Comparison of ENCODE assay signal across 16 cellular contexts in genomic region chr2:148751907-148752306, GRCh38.
A peak's percentile ranks its signal among the peaks of the same experiment; 100 is the strongest.
DNase-seq lines count a peak whose midpoint lies in the region; ATAC-seq, FAIRE-seq and TF ChIP-seq lines count a peak whose summit lies in the region.
"Had no signal": no experiment of that assay in that cellular context is flagged by ENCODE, and none has a peak within 500 bp of the region (broad histone marks: within the 10 kb centered on the region; RNA-seq: fewer than 3 reads in every experiment).

No MANE protein-coding gene starts in this region.

- no peaks in the 10 kb centered on the region for H3K27me3 ChIP-seq in left lung

- no peak for TF ChIP-seq CTCF in WTC11 (IDR thresholded peaks at IDR 0.05)
- no peak for TF ChIP-seq CTCF in left lung (IDR thresholded peaks at IDR 0.05)
- no peak for TF ChIP-seq CTCF in GM20000 (IDR thresholded peaks at IDR 0.05; ENCODE audit: extremely low read depth, missing control alignments)

- POLR2A ChIA-PET in WTC11 (lab: Charles Lee), result no interaction called here

- CTCF ChIA-PET in WTC11 (lab: Charles Lee), result interaction anchor here (1.0 to 1.2 kb wide), 3 partner anchors 19 to 238 kb away, joined by 3 to 4 read pairs (median 3); no protein-coding TSS in a partner anchor

- H3K9me3 Mint-ChIP-seq in WTC11, result no peaks in the 10 kb centered on the region
- H3K9me3 Mint-ChIP-seq: CD4-positive, alpha-beta memory T cell; HFFc6 had no signal

- no peak overlapping the region for H3K4me3 ChIP-seq in left lung
- H3K4me3 ChIP-seq: HAP-1 had no signal

- peaks cover 2% of the 10 kb centered on the region; the same call in 1 of the 2 replicates for H3K36me3 Mint-ChIP-seq in WTC11

- no peak for TF ChIP-seq POLR2A in H54 (IDR thresholded peaks at IDR 0.05; ENCODE audit: low read depth, low read length)

- H3K4me1 Mint-ChIP-seq in WTC11, result peaks cover 59% of the 10 kb centered on the region

- DNase-seq in H54 (ENCODE audit: insufficient read length, low spot score) (no peak), WTC11 (ENCODE audit: low spot score) (no peak), left lung (no peak), superior temporal gyrus (ENCODE audit: extremely low spot score) (no peak), GM20000 (ENCODE audit: low spot score) (no peak)
- DNase-seq: C1 segment of cervical spinal cord; Calu3; CD4-positive, alpha-beta memory T cell; COR-L47; DMS153; DND-41; HFFc6 had no signal

- H3K4me3 Mint-ChIP-seq in WTC11, result peak overlapping the region; percentile 11; the same call in 1 of the 2 replicates
- H3K4me3 Mint-ChIP-seq: CD4-positive, alpha-beta memory T cell; HFFc6 had no signal

- FAIRE-seq in H54 (lab: Jason Lieb, UNC), result peak; percentile 27
- FAIRE-seq: G401.6, GM19239 had no signal

- H3K4me1 ChIP-seq in left lung, result no peaks in the 10 kb centered on the region
- H3K4me1 ChIP-seq: HAP-1 had no signal

- intact Hi-C loops in left lung (cut with DNase I), result no loop called here

- peak; percentile 73 for ATAC-seq in WTC11
- peak; percentile 29 for ATAC-seq in left lung
- no peak for ATAC-seq in GM21390 (IDR thresholded peaks at IDR 0.05; ENCODE audit: unreplicated experiment)

- no peaks in the 10 kb centered on the region for H3K27me3 Mint-ChIP-seq in WTC11 (ENCODE audit: low read depth)
- H3K27me3 Mint-ChIP-seq: CD4-positive, alpha-beta memory T cell had no signal

- peaks cover 0 to 10% of the 10 kb centered on the region in 2 donors for H3K36me3 ChIP-seq in left lung
- H3K36me3 ChIP-seq: HAP-1 had no signal

- peak overlapping the region; percentile 66 for H3K27ac Mint-ChIP-seq in WTC11
- H3K27ac Mint-ChIP-seq: CD4-positive, alpha-beta memory T cell; HFFc6 had no signal

- no peak overlapping the region for H3K27ac ChIP-seq in left lung

- no peaks in the 10 kb centered on the region for H3K9me3 ChIP-seq in left lung
- H3K9me3 ChIP-seq: HAP-1 had no signal

TF ChIP-seq in WTC11, 78 proteins besides CTCF, POLR2A, EP300 and RAD21 (continues in another document):
- TF ChIP-seq E2F1 (CRISPR knock-in tag; IDR thresholded peaks at IDR 0.05) (no peak), ZBTB43 (CRISPR knock-in tag; IDR thresholded peaks at IDR 0.05) (no peak), RELA (CRISPR knock-in tag; IDR thresholded peaks at IDR 0.05; ENCODE audit: borderline replicate concordance) (no peak), ZNF423 (CRISPR knock-in tag; IDR thresholded peaks at IDR 0.05) (no peak), NFATC4 (CRISPR knock-in tag; IDR thresholded peaks at IDR 0.05) (no peak), ERG (CRISPR knock-in tag; IDR thresholded peaks at IDR 0.05) (no peak), FOXP4 (CRISPR knock-in tag; IDR thresholded peaks at IDR 0.05) (no peak), MYBL2 (CRISPR knock-in tag; IDR thresholded peaks at IDR 0.05) (no peak), STAT6 (CRISPR knock-in tag; conservative IDR thresholded peaks at IDR 0.05; ENCODE audit: low read depth) (no peak), GABPB1 (CRISPR knock-in tag; IDR thresholded peaks at IDR 0.05) (no peak), TEAD1 (CRISPR knock-in tag; IDR thresholded peaks at IDR 0.05) (no peak), PREB (CRISPR knock-in tag; IDR thresholded peaks at IDR 0.05; ENCODE audit: borderline replicate concordance) (no peak), FOXP1 (CRISPR knock-in tag; IDR thresholded peaks at IDR 0.05; ENCODE audit: borderline replicate concordance) (no peak), ZSCAN18 (CRISPR knock-in tag; IDR thresholded peaks at IDR 0.05) (no peak), SOX15 (CRISPR knock-in tag; IDR thresholded peaks at IDR 0.05) (no peak)
